Comparison of ENCODE assay signal across 9 cellular contexts in the genomic region with DNA sequence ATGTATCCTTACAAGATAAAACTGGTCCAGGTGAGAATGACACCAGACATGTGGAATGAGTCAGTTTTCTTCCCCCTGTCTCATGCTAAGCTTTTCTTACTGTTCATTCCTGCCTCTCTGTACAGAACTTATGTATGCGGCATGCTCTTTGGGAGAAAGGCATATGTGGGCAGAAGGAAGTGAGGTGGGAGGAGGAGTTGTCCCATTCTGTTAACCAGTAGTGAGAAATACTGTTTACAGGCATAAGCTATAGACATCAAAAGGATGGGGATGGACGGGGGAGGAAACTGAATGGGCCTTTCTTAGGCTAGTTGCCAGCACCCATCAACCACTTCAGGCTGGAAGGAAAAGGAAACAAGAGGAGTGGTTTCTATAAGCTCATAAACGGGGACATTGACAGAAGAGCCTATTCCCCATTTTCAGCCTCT.
DNase-seq lines count a peak whose midpoint lies in the region; FAIRE-seq and TF ChIP-seq lines count a peak whose summit lies in the region.
"Had no signal": no experiment of that assay in that cellular context is flagged by ENCODE, and none has a peak within 500 bp of the region (broad histone marks: within the 10 kb centered on the region; RNA-seq: fewer than 3 reads in every experiment).

No MANE protein-coding gene starts in this region.

- no TSS peak for BruUV-seq in mammary epithelial cell (replicated peaks; lab: Mats Ljungman, UMichigan)

- CTCF ChIA-PET in mammary epithelial cell (lab: Charles Lee; ENCODE audit: low non-redundant PET) = no interaction called here

- H3K36me3 ChIP-seq in mammary epithelial cell (ENCODE audit: insufficient read depth, low read length) = no peaks in the 10 kb centered on the region
- no peaks in the 10 kb centered on the region for H3K36me3 ChIP-seq in breast epithelium
- no peaks in the 10 kb centered on the region for H3K36me3 ChIP-seq in effector memory CD4-positive, alpha-beta T cell (ENCODE audit: control insufficient read depth, insufficient read depth, low read length)

- H3K4me1 ChIP-seq in mammary epithelial cell (ENCODE audit: insufficient read depth, low read length) (peaks cover 21% of the 10 kb centered on the region), breast epithelium (peaks cover 0 to 6% of the 10 kb centered on the region in 2 donors)
- H3K4me1 ChIP-seq in effector memory CD4-positive, alpha-beta T cell (ENCODE audit: control insufficient read depth, insufficient read depth, low read length, poor library complexity, severe bottlenecking) = peaks cover 62% of the 10 kb centered on the region

- no peak overlapping the region for H3K9ac ChIP-seq in mammary epithelial cell (ENCODE audit: insufficient read depth, low read length)

- in situ Hi-C loops in mammary epithelial cell (cut with MboI; ENCODE audit: low sequenced_read_pairs in 2 of 2) = no loop called here

- H3K4me2 ChIP-seq in mammary epithelial cell (ENCODE audit: insufficient read depth, low read depth, low read length) = no peak overlapping the region

- H3K4me3 ChIP-seq in mammary epithelial cell (replicated peaks in 1 of 3; ENCODE audit: insufficient read depth in 1 of 3, low read depth in 2 of 3, low read length in 3 of 3) = no peak overlapping the region
- no peak overlapping the region for H3K4me3 ChIP-seq in breast epithelium
- H3K4me3 ChIP-seq in effector memory CD4-positive, alpha-beta T cell (ENCODE audit: insufficient read depth, low read depth, low read length, poor library complexity, severe bottlenecking) = no peak overlapping the region
- H3K4me3 ChIP-seq in dorsolateral prefrontal cortex = no peak overlapping the region

- no peaks in the 10 kb centered on the region for H4K20me1 ChIP-seq in mammary epithelial cell (ENCODE audit: insufficient read depth, low read length)

- TF ChIP-seq POLR2A in breast epithelium (IDR thresholded peaks at IDR 0.05) = no peak

- H3K27me3 ChIP-seq in mammary epithelial cell (ENCODE audit: insufficient read depth, low read length) (no peaks in the 10 kb centered on the region), breast epithelium (no peaks in the 10 kb centered on the region), dorsolateral prefrontal cortex (no peaks in the 10 kb centered on the region)
- H3K27me3 ChIP-seq in effector memory CD4-positive, alpha-beta T cell (replicated peaks; ENCODE audit: control insufficient read depth, insufficient read depth, low read length, poor library complexity, severe bottlenecking) = no peaks in the 10 kb centered on the region

- TF ChIP-seq CTCF in mammary epithelial cell (conservative IDR thresholded peaks at IDR 0.05 in 1 of 2, IDR thresholded peaks at IDR 0.05 in 1 of 2; ENCODE audit: extremely low read depth in 1 of 2, insufficient read depth in 1 of 2, low read depth in 1 of 2, low read length in 2 of 2) (no peak), breast epithelium (IDR thresholded peaks at IDR 0.05) (no peak), dorsolateral prefrontal cortex (IDR thresholded peaks at IDR 0.05 in 54 of 56, conservative IDR thresholded peaks at IDR 0.05 in 2 of 56; ENCODE audit: low read depth in 1 of 56, partially characterized antibody in 56 of 56) (no peak)

- H3K9me3 ChIP-seq in mammary epithelial cell (replicated peaks; ENCODE audit: insufficient read depth, low read length) (no peaks in the 10 kb centered on the region), breast epithelium (no peaks in the 10 kb centered on the region)
- H3K9me3 ChIP-seq in effector memory CD4-positive, alpha-beta T cell (ENCODE audit: control insufficient read depth, low read length) = no peaks in the 10 kb centered on the region

- DNase-seq in mammary epithelial cell (peak; percentile 45), breast epithelium (ENCODE audit: low spot score in 2 of 2) (no peak), NCI-H69 (lab: John Stamatoyannopoulos, UW) (peak; percentile 31), urothelium cell line (ENCODE audit: low spot score) (peak; percentile 36), cardiac septum (ENCODE audit: low spot score) (no peak), NCI-H1436 treated with DMSO at 0.1 percent for 48 hours (lab: John Stamatoyannopoulos, UW) (no peak), dorsolateral prefrontal cortex (no peak)
- no peak for DNase-seq in effector memory CD4-positive, alpha-beta T cell

- intact Hi-C loops in mammary epithelial cell (cut with micrococcal nuclease) (no loop called here), breast epithelium (cut with DNase I; ENCODE audit: low total_unique reads) (no loop called here), cardiac septum (cut with DNase I) (no loop called here), dorsolateral prefrontal cortex (cut with DNase I) (no loop called here)

- dilution Hi-C loops in mammary epithelial cell (cut with HindIII; ENCODE audit: low sequenced_read_pairs) = loop anchor here (5.0 kb wide), 1 partner anchor 98 kb away; no protein-coding TSS in a partner anchor

- no peak for FAIRE-seq in urothelium cell line (lab: Jason Lieb, UNC)

- no peaks in the 10 kb centered on the region for H3K79me2 ChIP-seq in mammary epithelial cell (ENCODE audit: insufficient read depth, low read length)

- H2AFZ ChIP-seq in mammary epithelial cell (ENCODE audit: low read depth, low read length) = peak overlapping the region; percentile 58

- no peak overlapping the region for H3K27ac ChIP-seq in mammary epithelial cell (ENCODE audit: insufficient read depth, low read depth, low read length)
- H3K27ac ChIP-seq in breast epithelium = no peak overlapping the region
- H3K27ac ChIP-seq in effector memory CD4-positive, alpha-beta T cell (ENCODE audit: insufficient read depth, low read length, poor library complexity, severe bottlenecking) = peak overlapping the region; percentile 59
- H3K27ac ChIP-seq in dorsolateral prefrontal cortex = peak overlapping the region in 7 of 59 donors; percentile 2 to 32 (median 7)
- H3K27ac ChIP-seq: C4-2B had no signal

- 18% methylated on average over 2 of the region's 3 CpGs for whole genome bisulfite sequencing in mammary epithelial cell (ENCODE audit: low coverage, missing lambda C conversion rate)

Comparison
In these comparisons a context has a peak if more than half of its experiments do, and no peak if none do; other contexts are left out.
1. DNase-seq: peak in mammary epithelial cell (single experiment), NCI-H69 (single experiment) and urothelium cell line (single experiment); none in breast epithelium (0 of 2), effector memory CD4-positive, alpha-beta T cell (0 of 3), cardiac septum (single experiment), NCI-H1436 treated with DMSO at 0.1 percent for 48 hours (single experiment) and dorsolateral prefrontal cortex (0 of 10).